Comparison of ENCODE assay signal across 10 cellular contexts in the genomic region with DNA sequence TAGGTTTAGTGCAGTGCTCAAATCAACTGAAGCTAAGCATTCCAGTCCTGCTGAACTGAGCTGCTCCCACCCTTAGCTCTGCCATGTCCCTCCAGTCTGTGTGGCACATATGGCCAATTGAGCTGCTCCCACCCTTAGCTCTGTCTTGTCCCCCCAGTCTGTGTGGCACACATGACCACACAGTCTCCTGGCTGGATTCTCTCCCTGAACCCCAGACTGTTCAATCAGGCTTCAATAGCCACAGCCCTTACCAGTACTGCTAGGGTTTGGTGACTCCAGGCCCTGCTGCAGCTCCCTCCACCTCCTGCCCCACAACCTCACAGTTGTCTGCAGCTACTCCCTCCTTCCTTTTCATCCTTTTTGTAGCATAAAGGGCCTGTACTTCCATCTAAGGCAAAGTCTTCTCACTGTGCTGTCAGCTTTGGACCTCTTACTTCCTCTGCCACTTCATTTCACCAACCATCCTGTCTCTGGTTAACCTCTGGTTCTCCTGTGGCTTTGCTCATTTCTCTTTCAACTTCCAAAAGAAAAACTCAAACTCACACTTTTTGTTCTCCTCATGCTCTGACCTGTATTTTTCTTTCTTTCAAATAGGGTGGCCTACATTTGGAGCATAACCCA. TPM values are rescaled to one million over a fixed set of nuclear protein-coding genes. Genes with fewer than 3 reads are reported as not detected.
DNase-seq lines count a peak whose midpoint lies in the region; ATAC-seq and TF ChIP-seq lines count a peak whose summit lies in the region.
"Had no signal": no experiment of that assay in that cellular context is flagged by ENCODE, and none has a peak within 500 bp of the region (broad histone marks: within the 10 kb centered on the region; RNA-seq: fewer than 3 reads in every experiment).

No MANE protein-coding gene starts in this region.

- CTCF ChIA-PET in T-cell (lab: Charles Lee), result no interaction called here

- peak overlapping the region; percentile 5 to 17 for H3K27ac Mint-ChIP-seq in T-cell
- no peak overlapping the region for H3K27ac Mint-ChIP-seq in nephron progenitor cell

- peak overlapping the region; percentile 40 for H3K4me3 ChIP-seq in GM12875 (ENCODE audit: low read depth, low read length)

- ATAC-seq in GM19351 (IDR thresholded peaks at IDR 0.05; ENCODE audit: unreplicated experiment), result peak; percentile 69
- peak; percentile 78 for ATAC-seq in HG02943 (IDR thresholded peaks at IDR 0.05; ENCODE audit: low read depth, unreplicated experiment)
- ATAC-seq in T-cell (replicated peaks in 1 of 4), result peak; percentile 29 to 74 (median 62)
- no peak for ATAC-seq in esophagus mucosa

- POLR2A ChIA-PET in T-cell (lab: Charles Lee), result no interaction called here

- H3K4me1 Mint-ChIP-seq in T-cell (peaks cover 8 to 45% (median 17%) of the 10 kb centered on the region in 3 donors), nephron progenitor cell (no peaks in the 10 kb centered on the region)

- TF ChIP-seq CTCF in GM12875 (IDR thresholded peaks at IDR 0.05; ENCODE audit: borderline replicate concordance, insufficient read depth, low read depth, low read length), result no peak
- TF ChIP-seq CTCF in nephron progenitor cell (IDR thresholded peaks at IDR 0.05), result no peak

- H3K27me3 Mint-ChIP-seq in T-cell, result no peaks in the 10 kb centered on the region
- peaks cover 4% of the 10 kb centered on the region for H3K27me3 Mint-ChIP-seq in nephron progenitor cell (ENCODE audit: low read depth, poor library complexity)

- H3K36me3 Mint-ChIP-seq in T-cell (no peaks in the 10 kb centered on the region), nephron progenitor cell (ENCODE audit: low read depth) (peaks cover 27% of the 10 kb centered on the region)

- DNase-seq in T-cell, result no peak
- no peak for DNase-seq in EL
- DNase-seq in nephron progenitor cell, result no peak
- DNase-seq in NCI-H526 treated with DMSO at 0.1 percent for 48 hours (lab: John Stamatoyannopoulos, UW), result no peak
- DNase-seq: amniotic stem cell, mesendoderm had no signal

- H3K9me3 Mint-ChIP-seq in T-cell, result peaks cover 3 to 7% (median 4%) of the 10 kb centered on the region in 3 donors
- H3K9me3 Mint-ChIP-seq in nephron progenitor cell, result peaks cover 21% of the 10 kb centered on the region

- H3K4me3 Mint-ChIP-seq in T-cell (peak overlapping the region in 1 of 3 donors; percentile 56), nephron progenitor cell (no peak overlapping the region)

RNA-seq across cellular contexts. Expression of a gene that starts 50.8 kb away (rescaled TPM):
- total RNA-seq in T-cell (under 1 TPM in 1 of 5 donors, not detected in 4; 0.03 TPM), esophagus mucosa (0.52 TPM)
